Comparison of ENCODE assay signal across 14 cellular contexts in genomic region chr7:956031-956430, GRCh38. TPM values are rescaled to one million over a fixed set of nuclear protein-coding genes. Genes with fewer than 3 reads are reported as not detected.
A peak's percentile ranks its signal among the peaks of the same experiment; 100 is the strongest.
DNase-seq lines count a peak whose midpoint lies in the region; ATAC-seq and TF ChIP-seq lines count a peak whose summit lies in the region.
"Had no signal": no experiment of that assay in that cellular context is flagged by ENCODE, and none has a peak within 500 bp of the region (broad histone marks: within the 10 kb centered on the region; RNA-seq: fewer than 3 reads in every experiment).

No MANE protein-coding gene starts in this region.

- H3K4me1 ChIP-seq in heart left ventricle: peaks cover 0 to 44% (median 9%) of the 10 kb centered on the region in 12 donors
- peaks cover 0 to 9% (median 0%) of the 10 kb centered on the region in 4 donors for H3K4me1 ChIP-seq in right lobe of liver
- H3K4me1 ChIP-seq in aorta (ENCODE audit: control insufficient read depth in 1 of 2, insufficient read depth in 2 of 2, low read length in 2 of 2): no peaks in the 10 kb centered on the region

- H3K27ac ChIP-seq in heart left ventricle (no peak overlapping the region), right lobe of liver (no peak overlapping the region), aorta (ENCODE audit: low read depth in 1 of 2, low read length in 2 of 2) (no peak overlapping the region)

- H3K27me3 ChIP-seq in heart left ventricle (peaks cover 0 to 27% (median 8%) of the 10 kb centered on the region in 9 donors), right lobe of liver (peaks cover 0 to 3% of the 10 kb centered on the region in 2 donors), aorta (ENCODE audit: control insufficient read depth in 1 of 2, insufficient read depth in 2 of 2, low read length in 1 of 2) (no peaks in the 10 kb centered on the region)

- H3K36me3 Mint-ChIP-seq in WTC11: no peaks in the 10 kb centered on the region

- H3K9me3 ChIP-seq in heart left ventricle: no peaks in the 10 kb centered on the region
- no peaks in the 10 kb centered on the region for H3K9me3 ChIP-seq in right lobe of liver
- H3K9me3 ChIP-seq in aorta (ENCODE audit: control insufficient read depth, low read length): no peaks in the 10 kb centered on the region

- TF ChIP-seq CTCF in heart left ventricle (IDR thresholded peaks at IDR 0.05): no peak
- no peak for TF ChIP-seq CTCF in WTC11 (IDR thresholded peaks at IDR 0.05)
- no peak for TF ChIP-seq CTCF in right lobe of liver (IDR thresholded peaks at IDR 0.05)

- peaks cover 17% of the 10 kb centered on the region for H3K27me3 Mint-ChIP-seq in WTC11 (ENCODE audit: low read depth)

- peak overlapping the region; percentile 43 for H3K4me3 Mint-ChIP-seq in WTC11

- H3K4me1 Mint-ChIP-seq in WTC11: no peaks in the 10 kb centered on the region

- intact Hi-C loops in heart left ventricle (cut with DNase I): loop anchor here in 1 of 10 donors (10.0 kb wide), 1 partner anchor 51 kb away; no protein-coding TSS in a partner anchor
- intact Hi-C loops in cardiac septum (cut with DNase I): loop anchor here (5.0 kb wide), 1 partner anchor 49 kb away; no protein-coding TSS in a partner anchor
- intact Hi-C loops in right lobe of liver (cut with DNase I): no loop called here
- intact Hi-C loops in aorta (cut with DNase I): no loop called here

- ATAC-seq in heart left ventricle (no peak), WTC11 (no peak), right lobe of liver (no peak), aorta (ENCODE audit: low FRiP score) (no peak), GM19395 (IDR thresholded peaks at IDR 0.05; ENCODE audit: unreplicated experiment) (no peak)
- no peak for ATAC-seq in activated CD4-positive, CD25-positive, alpha-beta regulatory T cell treated with anti-CD3 and anti-CD28 coated beads, Interleukin-2, amount 50 U/mL, for 24 hours

- no peak overlapping the region for H3K27ac Mint-ChIP-seq in WTC11

- WGBS in heart left ventricle, 4 donors: 80 to 89% (median 85%) methylated on average over 10 of the region's 10 CpGs
- 76% methylated on average over 7 of the region's 10 CpGs for WGBS in right lobe of liver (ENCODE audit: insufficient coverage, low coverage, low lambda C conversion rate, missing lambda C conversion rate)
- WGBS in aorta, 2 donors: 80 to 82% methylated on average over 10 of the region's 10 CpGs

- CTCF ChIA-PET in WTC11 (lab: Charles Lee): interaction anchor here (0.6 to 1.5 kb wide), 4 partner anchors 10 to 173 kb away, joined by 3 to 5 read pairs (median 4); no protein-coding TSS in a partner anchor

- DNase-seq in heart left ventricle: peak in 3 of 5 donors; percentile 6 to 45 (median 23)
- no peak for DNase-seq in cardiac septum (ENCODE audit: low spot score)
- peak; percentile 7 for DNase-seq in WTC11 (ENCODE audit: low spot score)
- peak in 2 of 3 donors; percentile 11 to 48 for DNase-seq in right lobe of liver
- peak; percentile 16 to 71 for DNase-seq in aorta
- DNase-seq in stimulated activated CD4-positive, alpha-beta T cell treated with anti-CD3 and anti-CD28 coated beads, Interleukin-15, amount 100 ng/mL, for 24 hours: no peak
- DNase-seq: hypothalamus, mesenchymal stem cell, NCI-H1417, NCI-H69, SHP77 had no signal

- H3K4me3 ChIP-seq in heart left ventricle (no peak overlapping the region), right lobe of liver (no peak overlapping the region), aorta (ENCODE audit: low read length in 2 of 2) (no peak overlapping the region)

- H3K9me3 Mint-ChIP-seq in WTC11: no peaks in the 10 kb centered on the region

- no peak for TF ChIP-seq POLR2A in heart left ventricle (IDR thresholded peaks at IDR 0.05)
- no peak for TF ChIP-seq POLR2A in right lobe of liver (IDR thresholded peaks at IDR 0.05)

- POLR2A ChIA-PET in WTC11 (lab: Charles Lee): interaction anchor here (1.0 kb wide), 1 partner anchor 110 kb away, joined by 3 read pairs; no protein-coding TSS in a partner anchor

- H3K36me3 ChIP-seq in heart left ventricle (no peaks in the 10 kb centered on the region), right lobe of liver (no peaks in the 10 kb centered on the region), aorta (ENCODE audit: control insufficient read depth in 1 of 2, insufficient read depth in 2 of 2, low read length in 1 of 2) (no peaks in the 10 kb centered on the region)

TF ChIP-seq in WTC11, 78 proteins besides CTCF, POLR2A, EP300 and RAD21:
- TF ChIP-seq USF1 (CRISPR knock-in tag; IDR thresholded peaks at IDR 0.05) (no peak), FOXJ3 (CRISPR knock-in tag; IDR thresholded peaks at IDR 0.05; ENCODE audit: borderline replicate concordance) (no peak), IRF2 (CRISPR knock-in tag; IDR thresholded peaks at IDR 0.05; ENCODE audit: borderline replicate concordance, low read depth) (no peak), CREB1 (CRISPR knock-in tag; IDR thresholded peaks at IDR 0.05) (no peak), MAX (CRISPR knock-in tag; IDR thresholded peaks at IDR 0.05) (no peak), ZNF232 (CRISPR knock-in tag; IDR thresholded peaks at IDR 0.05) (no peak), ESRRA (CRISPR knock-in tag; IDR thresholded peaks at IDR 0.05; ENCODE audit: borderline replicate concordance) (no peak), NR2C2 (CRISPR knock-in tag; IDR thresholded peaks at IDR 0.05) (no peak), FOXP1 (CRISPR knock-in tag; IDR thresholded peaks at IDR 0.05; ENCODE audit: borderline replicate concordance) (no peak)

RNA-seq across cellular contexts. Expression of gene ADAP1, which starts 1.6 kb away (rescaled TPM):
- 10 to 100 TPM in 6 of 9 donors, 1 to 10 TPM in 3; 7.0 to 16.5 (median 12.0) TPM for total RNA-seq in heart left ventricle
- polyA plus RNA-seq in heart left ventricle: 10 to 100 TPM in 1 of 2 donors, 1 to 10 TPM in 1; 3.1 to 14.0 TPM
- 12.5 TPM for total RNA-seq in cardiac septum
- total RNA-seq in WTC11 (2021): 4.3 to 7.2 TPM (median 4.5 TPM) in 3 replicates
- total RNA-seq in right lobe of liver: 1 to 10 TPM; 1.4 to 4.2 (median 2.7) TPM
- total RNA-seq in aorta: 10 to 100 TPM; 10.8 to 11.9 TPM
- polyA plus RNA-seq in aorta: 10 to 100 TPM in 1 of 2 donors, 1 to 10 TPM in 1; 4.3 to 16.9 TPM

RNA-seq across cellular contexts. Expression of gene COX19, which starts 19.3 kb away (rescaled TPM):
- 1 to 10 TPM; 3.1 to 7.8 (median 6.5) TPM for total RNA-seq in heart left ventricle
- polyA plus RNA-seq in heart left ventricle: 1 to 10 TPM; 5.7 to 6.6 TPM
- total RNA-seq in cardiac septum: 7.3 TPM
- 10.2 to 13.2 TPM (median 10.4 TPM) in 3 replicates for total RNA-seq in WTC11 (2021)
- total RNA-seq in right lobe of liver: 1 to 10 TPM; 3.2 to 6.5 (median 4.0) TPM
- 10 to 100 TPM; 10.8 to 17.0 TPM for total RNA-seq in aorta
- polyA plus RNA-seq in aorta: 1 to 10 TPM; 3.1 to 6.7 TPM

RNA-seq across cellular contexts. Expression of gene CYP2W1, which starts 26.9 kb away (rescaled TPM):
- total RNA-seq in heart left ventricle (not detected), cardiac septum (not detected), WTC11 (2021) (0.48 TPM in 1 of 3 replicates, not detected in the others), right lobe of liver (not detected), aorta (not detected)
- polyA plus RNA-seq in heart left ventricle (not detected), aorta (not detected)
- polyA plus RNA-seq: BJ had no signal

Comparison
In these comparisons a context has a peak if more than half of its experiments do, and no peak if none do; other contexts are left out.
1. DNase-seq: peak in heart left ventricle (3 of 5), WTC11 (single experiment), right lobe of liver (2 of 3) and aorta (2 of 2); none in cardiac septum (single experiment) and stimulated activated CD4-positive, alpha-beta T cell treated with anti-CD3 and anti-CD28 coated beads, Interleukin-15, amount 100 ng/mL, for 24 hours (single experiment).